ENCODE assay signal across 13 cellular contexts in genomic region chr1:205950280-205950679, GRCh38. TPM values are rescaled to one million over a fixed set of nuclear protein-coding genes. Genes with fewer than 3 reads are reported as not detected.
DNase-seq lines count a peak whose midpoint lies in the region; ATAC-seq and TF ChIP-seq lines count a peak whose summit lies in the region.
"Had no signal": no experiment of that assay in that cellular context is flagged by ENCODE, and none has a peak within 500 bp of the region (broad histone marks: within the 10 kb centered on the region; RNA-seq: fewer than 3 reads in every experiment).

No MANE protein-coding gene starts in this region.

- TF ChIP-seq POLR2A in suprapubic skin (IDR thresholded peaks at IDR 0.05) = no peak
- TF ChIP-seq POLR2A in GM18505 (IDR thresholded peaks at IDR 0.05; ENCODE audit: borderline replicate concordance, extremely low read depth, insufficient read depth, insufficient read length) = no peak

- no peak for TF ChIP-seq CTCF in astrocyte of the spinal cord (IDR thresholded peaks at IDR 0.05; ENCODE audit: low read depth, low read length)
- no peak for TF ChIP-seq CTCF in suprapubic skin (IDR thresholded peaks at IDR 0.05)
- TF ChIP-seq CTCF in Caco-2 (IDR thresholded peaks at IDR 0.05; ENCODE audit: insufficient read depth in 1 of 2, low read depth in 1 of 2, low read length in 1 of 2, severe bottlenecking in 1 of 2, unreplicated experiment in 1 of 2) = no peak

- peak in 1 of 2 donors; percentile 30 for ATAC-seq in right cardiac atrium
- no peak for ATAC-seq in activated T-helper 17 cell treated with anti-CD3 and anti-CD28 coated beads, Interleukin-2, amount 50 U/mL, for 72 hours (replicated peaks)
- ATAC-seq in GM18505 (IDR thresholded peaks at IDR 0.05; ENCODE audit: unreplicated experiment) = no peak

- no TSS peak for BruUV-seq in Caco-2 (replicated peaks; lab: Mats Ljungman, UMichigan)

- H3K9me3 ChIP-seq in right cardiac atrium (ENCODE audit: control insufficient read depth, low read length) (no peaks in the 10 kb centered on the region), suprapubic skin (no peaks in the 10 kb centered on the region), Caco-2 (no peaks in the 10 kb centered on the region)
- H3K9me3 ChIP-seq: neutrophil had no signal

- CTCF ChIA-PET in Caco-2 (lab: Charles Lee) = interaction anchor here (0.6 to 3.0 kb wide), 2 partner anchors 27 to 427 kb away, joined by 3 to 10 read pairs; no protein-coding TSS in a partner anchor

- TF ChIP-seq EP300 in suprapubic skin (IDR thresholded peaks at IDR 0.05) = no peak

- H3K27ac Mint-ChIP-seq in Caco-2 (ENCODE audit: unreplicated experiment) = no peak overlapping the region
- no peak overlapping the region for H3K27ac Mint-ChIP-seq in activated T-helper 17 cell treated with anti-CD3 and anti-CD28 coated beads, Interleukin-2, amount 50 U/mL, for 72 hours
- H3K27ac Mint-ChIP-seq: type B pancreatic cell had no signal

- no peaks in the 10 kb centered on the region for H3K36me3 Mint-ChIP-seq in Caco-2 (ENCODE audit: insufficient read depth, unreplicated experiment)
- no peaks in the 10 kb centered on the region for H3K36me3 Mint-ChIP-seq in activated T-helper 17 cell treated with anti-CD3 and anti-CD28 coated beads, Interleukin-2, amount 50 U/mL, for 72 hours (ENCODE audit: low read depth)
- H3K36me3 Mint-ChIP-seq: type B pancreatic cell had no signal

- 58% methylated on average over 8 of the region's 8 CpGs for WGBS in right cardiac atrium
- WGBS in suprapubic skin = 27% methylated on average over 8 of the region's 8 CpGs

- no peaks in the 10 kb centered on the region for H3K9me3 Mint-ChIP-seq in Caco-2 (ENCODE audit: unreplicated experiment)
- no peaks in the 10 kb centered on the region for H3K9me3 Mint-ChIP-seq in activated T-helper 17 cell treated with anti-CD3 and anti-CD28 coated beads, Interleukin-2, amount 50 U/mL, for 72 hours
- H3K9me3 Mint-ChIP-seq: type B pancreatic cell had no signal

- intact Hi-C loops in right cardiac atrium (cut with DNase I) (no loop called here), Caco-2 (cut with micrococcal nuclease; ENCODE audit: unreplicated experiment) (no loop called here)

- no peaks in the 10 kb centered on the region for H3K4me1 Mint-ChIP-seq in Caco-2 (ENCODE audit: low read depth, unreplicated experiment)
- H3K4me1 Mint-ChIP-seq in activated T-helper 17 cell treated with anti-CD3 and anti-CD28 coated beads, Interleukin-2, amount 50 U/mL, for 72 hours = no peaks in the 10 kb centered on the region

- H3K4me3 ChIP-seq in astrocyte of the spinal cord (ENCODE audit: low read depth, low read length) = no peak overlapping the region
- no peak overlapping the region for H3K4me3 ChIP-seq in right cardiac atrium (ENCODE audit: low read length)
- H3K4me3 ChIP-seq in suprapubic skin = no peak overlapping the region
- H3K4me3 ChIP-seq in Caco-2 (ENCODE audit: low read depth, low read length) = no peak overlapping the region

- no peak overlapping the region for H3K4me3 Mint-ChIP-seq in Caco-2 (ENCODE audit: unreplicated experiment)
- no peak overlapping the region for H3K4me3 Mint-ChIP-seq in activated T-helper 17 cell treated with anti-CD3 and anti-CD28 coated beads, Interleukin-2, amount 50 U/mL, for 72 hours
- H3K4me3 Mint-ChIP-seq: type B pancreatic cell had no signal

- DNase-seq in HCEC 1CT (peak; percentile 49), astrocyte of the spinal cord (ENCODE audit: low read depth, low spot score) (peak; percentile 65), right cardiac atrium (peak; percentile 27 to 67 (median 66)), suprapubic skin (ENCODE audit: low spot score in 2 of 2) (peak in 1 of 2 donors; percentile 85), Caco-2 (no peak), NCI-H187 treated with DMSO at 0.1 percent for 48 hours (lab: John Stamatoyannopoulos, UW) (no peak)
- DNase-seq: activated CD4-positive, alpha-beta T cell treated with anti-CD3 and anti-CD28 coated beads for 1 hour; activated effector memory CD4-positive, alpha-beta T cell treated with anti-CD3 and anti-CD28 coated beads, Interleukin-2, amount 50 U/mL, for 16 hours; DND-41 had no signal

- in situ Hi-C loops in astrocyte of the spinal cord (cut with HindIII; ENCODE audit: low sequenced_read_pairs) = no loop called here

- POLR2A ChIA-PET in Caco-2 (lab: Charles Lee) = no interaction called here

- H3K4me1 ChIP-seq in right cardiac atrium (ENCODE audit: control insufficient read depth, insufficient read depth, low read length) (peaks cover 10% of the 10 kb centered on the region), suprapubic skin (peaks cover 56% of the 10 kb centered on the region), Caco-2 (peaks cover 6% of the 10 kb centered on the region; the same call in 1 of the 2 replicates)

- H3K27ac ChIP-seq in right cardiac atrium (ENCODE audit: low read length) (no peak overlapping the region), suprapubic skin (peak overlapping the region; percentile 59)
- H3K27ac ChIP-seq: neutrophil had no signal

- peaks cover 18% of the 10 kb centered on the region for H3K27me3 Mint-ChIP-seq in Caco-2 (ENCODE audit: insufficient read depth, unreplicated experiment)
- H3K27me3 Mint-ChIP-seq in activated T-helper 17 cell treated with anti-CD3 and anti-CD28 coated beads, Interleukin-2, amount 50 U/mL, for 72 hours = peaks cover 12% of the 10 kb centered on the region

- no peaks in the 10 kb centered on the region for H3K36me3 ChIP-seq in suprapubic skin
- no peaks in the 10 kb centered on the region for H3K36me3 ChIP-seq in Caco-2 (ENCODE audit: control insufficient read depth, insufficient read depth, low read length)
- H3K36me3 ChIP-seq: neutrophil had no signal

- H3K27me3 ChIP-seq in right cardiac atrium (ENCODE audit: control insufficient read depth, insufficient read depth) = no peaks in the 10 kb centered on the region
- H3K27me3 ChIP-seq in suprapubic skin = peaks cover 41% of the 10 kb centered on the region
- no peaks in the 10 kb centered on the region for H3K27me3 ChIP-seq in Caco-2 (replicated peaks; ENCODE audit: control insufficient read depth, insufficient read depth, low read length)

RNA-seq across cellular contexts. Expression of gene SLC26A9, which starts 7.0 kb away (rescaled TPM):
- 10 to 100 TPM in 2 of 4 donors, 1 to 10 TPM in 2; 7.4 to 28.7 (median 16.0) TPM for total RNA-seq in right cardiac atrium
- 12.6 TPM for polyA plus RNA-seq in right cardiac atrium
- total RNA-seq in suprapubic skin = 1 to 10 TPM; 5.7 to 7.2 (median 6.6) TPM
- total RNA-seq in Caco-2 (2022) = 0.30 TPM in 1 of 2 replicates, not detected in the other
- not detected for total RNA-seq in activated T-helper 17 cell treated with anti-CD3 and anti-CD28 coated beads, Interleukin-2, amount 50 U/mL, for 72 hours

RNA-seq across cellular contexts. Expression of gene RAB7B, which starts 52.9 kb away (rescaled TPM):
- total RNA-seq in right cardiac atrium (1 to 10 TPM; 1.6 to 6.0 (median 4.8) TPM), suprapubic skin (10 to 100 TPM; 21.6 to 55.5 (median 26.8) TPM), Caco-2 (2022) (not detected in 2 replicates)
- 2.8 TPM for polyA plus RNA-seq in right cardiac atrium
- total RNA-seq in activated T-helper 17 cell treated with anti-CD3 and anti-CD28 coated beads, Interleukin-2, amount 50 U/mL, for 72 hours = not detected

Comparison
In these comparisons a context has a peak if more than half of its experiments do, and no peak if none do; other contexts are left out.
1. DNase-seq: peak in HCEC 1CT (single experiment), astrocyte of the spinal cord (single experiment) and right cardiac atrium (3 of 3); none in Caco-2 (0 of 2) and NCI-H187 treated with DMSO at 0.1 percent for 48 hours (single experiment).